In genomic region chr18:45814733-45815132, GRCh38 we compare ENCODE assay signal across 2 cellular contexts. TPM values are rescaled to one million over a fixed set of nuclear protein-coding genes. Genes with fewer than 3 reads are reported as not detected.
"Had no signal": no experiment of that assay in that cellular context is flagged by ENCODE, and none has a peak within 500 bp of the region (broad histone marks: within the 10 kb centered on the region; RNA-seq: fewer than 3 reads in every experiment).

No MANE protein-coding gene starts in this region.

RNA-seq across cellular contexts. Expression of gene SIGLEC15, which starts 10.7 kb away (rescaled TPM):
- total RNA-seq: MCF 10A, NCI-H460 had no signal
